In the genomic region with DNA sequence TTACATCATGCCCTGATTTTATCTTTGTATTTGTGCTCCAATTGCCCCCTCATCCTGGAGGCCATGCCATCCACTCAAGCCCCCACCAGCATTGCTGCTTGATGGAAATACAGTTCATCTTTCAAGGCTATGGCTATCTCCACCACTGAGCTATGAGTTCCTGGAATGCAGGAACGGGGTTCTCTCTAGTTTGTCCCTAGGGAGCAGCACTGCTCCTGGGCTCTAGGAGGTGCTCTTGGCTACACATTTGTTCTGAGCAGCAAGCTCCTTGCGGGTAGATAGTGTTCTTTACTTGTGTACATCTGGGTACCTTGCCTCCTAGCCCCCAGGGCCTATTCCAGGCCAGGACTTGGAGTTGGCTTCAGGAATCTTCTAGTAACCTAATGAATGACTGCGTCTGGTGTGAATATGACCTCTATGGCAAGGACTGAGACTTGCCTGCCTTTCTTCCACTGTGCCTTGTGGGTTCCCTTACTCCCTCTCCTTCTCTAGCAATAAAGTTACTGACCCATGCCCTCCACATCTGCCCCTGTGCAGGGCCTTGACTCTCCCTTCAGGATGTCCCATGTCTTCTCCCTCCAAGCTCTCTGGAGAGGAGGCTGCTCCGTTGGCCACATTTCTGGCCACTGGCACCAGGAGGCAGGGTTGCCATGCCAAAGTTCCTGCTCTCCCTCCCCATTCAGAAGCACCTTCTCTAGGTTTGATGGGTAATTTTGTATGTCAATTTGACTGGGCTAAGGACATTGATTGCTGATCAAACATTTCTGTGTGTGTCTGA, we compare ENCODE assay signal across 9 cellular contexts. TPM values are rescaled to one million over a fixed set of nuclear protein-coding genes. Genes with fewer than 3 reads are reported as not detected.
DNase-seq lines count a peak whose midpoint lies in the region; ATAC-seq, FAIRE-seq and TF ChIP-seq lines count a peak whose summit lies in the region.
"Had no signal": no experiment of that assay in that cellular context is flagged by ENCODE, and none has a peak within 500 bp of the region (broad histone marks: within the 10 kb centered on the region; RNA-seq: fewer than 3 reads in every experiment).

No MANE protein-coding gene starts in this region.

- peaks cover 50% of the 10 kb centered on the region for H3K27me3 Mint-ChIP-seq in CD8-positive, alpha-beta T cell (ENCODE audit: low read depth)

- H2AFZ ChIP-seq in OCI-LY1 (ENCODE audit: low read length): no peak overlapping the region

- H3F3A ChIP-seq in OCI-LY1 (ENCODE audit: insufficient read depth, low read length): no peaks in the 10 kb centered on the region

- H3K36me3 ChIP-seq in OCI-LY1 (ENCODE audit: insufficient read depth, low read length): no peaks in the 10 kb centered on the region
- no peaks in the 10 kb centered on the region for H3K36me3 ChIP-seq in CD8-positive, alpha-beta T cell (ENCODE audit: insufficient read depth, low read length)

- no peaks in the 10 kb centered on the region for H3K4me1 ChIP-seq in OCI-LY1 (ENCODE audit: insufficient read depth, low read length, severe bottlenecking)
- no peaks in the 10 kb centered on the region for H3K4me1 ChIP-seq in CD8-positive, alpha-beta T cell (ENCODE audit: insufficient read depth, low read length)

- DNase-seq in D721Med (ENCODE audit: insufficient read length, low spot score) (no peak), fibroblast of villous mesenchyme (ENCODE audit: low read depth) (peak; percentile 30), NCI-H2227 (lab: John Stamatoyannopoulos, UW; ENCODE audit: unreplicated experiment) (no peak)
- no peak for DNase-seq in CD8-positive, alpha-beta T cell

- no peaks in the 10 kb centered on the region for H4K20me1 ChIP-seq in OCI-LY1 (ENCODE audit: insufficient read depth, low read length)

- H3K4me2 ChIP-seq in OCI-LY1 (ENCODE audit: low read length): no peak overlapping the region

- no peaks in the 10 kb centered on the region for H3K79me2 ChIP-seq in OCI-LY1 (ENCODE audit: insufficient read depth, low read length)

- POLR2A ChIA-PET in CD8-positive, alpha-beta T cell (lab: Charles Lee): no interaction called here

- no peaks in the 10 kb centered on the region for H3K4me1 Mint-ChIP-seq in CD8-positive, alpha-beta T cell (ENCODE audit: low read depth)

- no peak overlapping the region for H3K9ac ChIP-seq in OCI-LY1 (ENCODE audit: low read length)

- H3K9me3 Mint-ChIP-seq in CD8-positive, alpha-beta T cell: no peaks in the 10 kb centered on the region
- H3K9me3 Mint-ChIP-seq: dendritic cell treated with granulocyte-macrophage colony-stimulating factor and Interleukin-4, amounts not matched to agents 40 ng/mL and 50 ng/mL, for 4 days had no signal

- H3K4me3 ChIP-seq in OCI-LY1 (ENCODE audit: low read depth, low read length, poor library complexity, severe bottlenecking) (no peak overlapping the region), fibroblast of villous mesenchyme (ENCODE audit: low read depth, low read length) (no peak overlapping the region)
- H3K4me3 ChIP-seq in CD8-positive, alpha-beta T cell (ENCODE audit: low read depth, low read length): no peak overlapping the region

- no peak for FAIRE-seq in D721Med (lab: Jason Lieb, UNC)

- CTCF ChIA-PET in CD8-positive, alpha-beta T cell (lab: Charles Lee): interaction anchor here (1.0 to 1.1 kb wide), 2 partner anchors 8 to 54 kb away, joined by 3 read pairs; no protein-coding TSS in a partner anchor

- H3K36me3 Mint-ChIP-seq in CD8-positive, alpha-beta T cell: no peaks in the 10 kb centered on the region

- intact Hi-C loops in CD8-positive, alpha-beta T cell (cut with DNase I, micrococcal nuclease): no loop called here

- peak; percentile 19 for TF ChIP-seq CTCF in D721Med (IDR thresholded peaks at IDR 0.05; ENCODE audit: insufficient read depth, missing control alignments)
- TF ChIP-seq CTCF in OCI-LY1 (IDR thresholded peaks at IDR 0.05; ENCODE audit: low read length): peak; percentile 29; the same call in 1 of the 2 replicates
- peak; percentile 51 for TF ChIP-seq CTCF in fibroblast of villous mesenchyme (IDR thresholded peaks at IDR 0.05; ENCODE audit: insufficient read depth, low read depth, low read length)
- no peak for TF ChIP-seq CTCF in CD8-positive, alpha-beta T cell (IDR thresholded peaks at IDR 0.05)

- no peaks in the 10 kb centered on the region for H3K9me3 ChIP-seq in OCI-LY1 (ENCODE audit: low read length)
- no peaks in the 10 kb centered on the region for H3K9me3 ChIP-seq in CD8-positive, alpha-beta T cell (ENCODE audit: low read length)

- no peak overlapping the region for H3K27ac Mint-ChIP-seq in CD8-positive, alpha-beta T cell
- H3K27ac Mint-ChIP-seq: dendritic cell treated with granulocyte-macrophage colony-stimulating factor and Interleukin-4, amounts not matched to agents 40 ng/mL and 50 ng/mL, for 4 days had no signal

- no peaks in the 10 kb centered on the region for H3K27me3 ChIP-seq in OCI-LY1 (ENCODE audit: insufficient read depth, low read length)
- H3K27me3 ChIP-seq in CD8-positive, alpha-beta T cell (ENCODE audit: insufficient read depth, low read length): peaks cover 5% of the 10 kb centered on the region

- ATAC-seq in GM19395 (IDR thresholded peaks at IDR 0.05; ENCODE audit: unreplicated experiment) (peak; percentile 68), GM21447 (IDR thresholded peaks at IDR 0.05; ENCODE audit: unreplicated experiment) (no peak), GM19328 (IDR thresholded peaks at IDR 0.05; ENCODE audit: unreplicated experiment) (no peak)
- ATAC-seq in CD8-positive, alpha-beta T cell: no peak

- no peak overlapping the region for H3K4me3 Mint-ChIP-seq in CD8-positive, alpha-beta T cell
- H3K4me3 Mint-ChIP-seq: dendritic cell treated with granulocyte-macrophage colony-stimulating factor and Interleukin-4, amounts not matched to agents 40 ng/mL and 50 ng/mL, for 4 days had no signal

- H3K9me2 ChIP-seq in OCI-LY1 (ENCODE audit: low read depth, low read length): no peaks in the 10 kb centered on the region

- no peak overlapping the region for H3K27ac ChIP-seq in OCI-LY1 (ENCODE audit: low read depth, low read length, poor library complexity, severe bottlenecking)
- no peak overlapping the region for H3K27ac ChIP-seq in CD8-positive, alpha-beta T cell (ENCODE audit: low read depth, low read length)

RNA-seq across cellular contexts. Expression of gene CITED1, which starts 7.6 kb away (rescaled TPM):
- not detected in 2 replicates for total RNA-seq in fibroblast of villous mesenchyme
- total RNA-seq in CD8-positive, alpha-beta T cell: not detected

RNA-seq across cellular contexts. Expression of gene RPS4X, which starts 21.1 kb away (rescaled TPM):
- 744 and 806 TPM in 2 replicates for total RNA-seq in fibroblast of villous mesenchyme
- total RNA-seq in CD8-positive, alpha-beta T cell: 1,000 to 10,000 TPM; 1,509 to 1,538 TPM

RNA-seq across cellular contexts. Expression of gene ERCC6L, which starts 59.3 kb away (rescaled TPM):
- 2.3 and 5.6 TPM in 2 replicates for total RNA-seq in fibroblast of villous mesenchyme
- total RNA-seq in CD8-positive, alpha-beta T cell: under 1 TPM; 0.11 TPM
